ENCODE assay signal across 23 cellular contexts in genomic region chr16:88447881-88448280, GRCh38.
"Had no signal": no experiment of that assay in that cellular context is flagged by ENCODE, and none has a peak within 500 bp of the region (broad histone marks: within the 10 kb centered on the region; RNA-seq: fewer than 3 reads in every experiment).

No MANE protein-coding gene starts in this region.

- ATAC-seq: effector memory CD8-positive, alpha-beta T cell; heart right ventricle; left colon; natural killer cell; pancreas; sciatic nerve; stimulated activated naive B cell treated with anti-CD40 and anti-IgM and Interleukin-4, amounts not matched to agents 10 μg/mL and 1 μg/mL and 100 μg/mL, for 72 hours had no signal

- H3K36me3 ChIP-seq: esophagus squamous epithelium, heart right ventricle, left ventricle myocardium inferior, neutrophil, pancreas, thoracic aorta, tibial nerve, upper lobe of left lung had no signal

- H3K27me3 ChIP-seq: pancreas, upper lobe of left lung had no signal

- H3K27ac ChIP-seq: coronary artery, esophagus squamous epithelium, heart right ventricle, left ventricle myocardium inferior, neutrophil, pancreas, thoracic aorta, tibial nerve, upper lobe of left lung had no signal

- DNase-seq: dermis blood vessel endothelial cell; effector memory CD8-positive, alpha-beta T cell; erythroblast; esophagus squamous epithelium; glutamatergic neuron; heart right ventricle; hippocampal formation; left colon; left ventricle myocardium inferior; natural killer cell; pancreas; stimulated activated CD4-positive, alpha-beta T cell treated with anti-CD3 and anti-CD28 coated beads, Interleukin-4, amount 100 ng/mL, for 4 hours; stimulated activated naive B cell treated with anti-CD40 and anti-IgM and Interleukin-4, amounts not matched to agents 10 μg/mL and 1 μg/mL and 100 μg/mL, for 72 hours; upper lobe of left lung had no signal

- H3K9me3 ChIP-seq: esophagus squamous epithelium, heart right ventricle, left ventricle myocardium inferior, pancreas, thoracic aorta, tibial nerve, upper lobe of left lung had no signal

- FAIRE-seq: endometrium, islet of Langerhans, pancreas, urothelium cell line had no signal

- H3K4me3 ChIP-seq: coronary artery, esophagus squamous epithelium, heart right ventricle, left ventricle myocardium inferior, lung, pancreas, thoracic aorta, tibial nerve, upper lobe of left lung had no signal
